ENCODE assay signal across 8 cellular contexts in the genomic region with DNA sequence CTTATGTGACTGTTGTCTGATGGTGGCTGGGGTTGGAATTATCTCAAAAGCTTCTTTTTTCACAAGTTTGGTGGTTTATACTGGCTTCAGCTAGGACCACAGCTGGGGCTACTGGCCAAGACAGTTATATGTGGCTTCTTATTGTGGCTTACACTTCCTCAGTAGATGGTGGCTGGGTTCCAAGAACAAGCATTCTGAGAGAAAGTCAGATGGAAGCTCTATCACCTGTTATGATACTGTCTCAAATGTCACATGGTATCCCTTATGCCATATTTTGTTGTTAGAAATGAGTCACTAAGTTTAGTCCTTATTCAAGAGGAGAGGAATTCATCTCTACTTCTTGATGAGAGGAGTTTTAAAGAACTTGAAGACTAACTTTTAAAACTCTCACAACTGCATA.
A peak's percentile ranks its signal among the peaks of the same experiment; 100 is the strongest.
DNase-seq lines count a peak whose midpoint lies in the region; ATAC-seq lines count a peak whose summit lies in the region.

No MANE protein-coding gene starts in this region.

- H3K9me3 Mint-ChIP-seq in activated T-cell treated with anti-CD3 and anti-CD28 coated beads, Interleukin-2, amount 50 U/mL, for 24 hours = no peaks in the 10 kb centered on the region

- H3K36me3 Mint-ChIP-seq in activated T-cell treated with anti-CD3 and anti-CD28 coated beads, Interleukin-2, amount 50 U/mL, for 24 hours (ENCODE audit: low read depth) = peaks cover 40% of the 10 kb centered on the region

- H3K4me1 Mint-ChIP-seq in activated T-cell treated with anti-CD3 and anti-CD28 coated beads, Interleukin-2, amount 50 U/mL, for 24 hours (ENCODE audit: low read depth) = peaks cover 35% of the 10 kb centered on the region

- no peaks in the 10 kb centered on the region for H3K27me3 Mint-ChIP-seq in activated T-cell treated with anti-CD3 and anti-CD28 coated beads, Interleukin-2, amount 50 U/mL, for 24 hours

- H3K4me3 Mint-ChIP-seq in activated T-cell treated with anti-CD3 and anti-CD28 coated beads, Interleukin-2, amount 50 U/mL, for 24 hours = peak overlapping the region; percentile 44

- H3K27ac Mint-ChIP-seq in activated T-cell treated with anti-CD3 and anti-CD28 coated beads, Interleukin-2, amount 50 U/mL, for 24 hours = peak overlapping the region; percentile 78

- peak; percentile 97 for ATAC-seq in HG02870 (IDR thresholded peaks at IDR 0.05; ENCODE audit: unreplicated experiment)

- no peak for DNase-seq in activated T-cell treated with anti-CD3 and anti-CD28 coated beads, Interleukin-2, amount 50 U/mL, for 24 hours
- DNase-seq in activated T-cell treated with anti-CD3 and anti-CD28 coated beads, Interleukin-2, amount 50 U/mL, for 1 hour = no peak
- DNase-seq in OCI-M1 (lab: John Stamatoyannopoulos, UW) (peak; percentile 96), non-pigmented ciliary epithelial cell (ENCODE audit: low read depth) (peak; percentile 80), DMS153 (lab: John Stamatoyannopoulos, UW) (no peak), NCI-H524 (lab: John Stamatoyannopoulos, UW) (no peak)
- DNase-seq in effector CD4-positive, alpha-beta T cell = no peak

Comparison
In these comparisons a context has a peak if more than half of its experiments do, and no peak if none do; other contexts are left out.
1. DNase-seq: peak in OCI-M1 (single experiment) and non-pigmented ciliary epithelial cell (single experiment); none in activated T-cell treated with anti-CD3 and anti-CD28 coated beads, Interleukin-2, amount 50 U/mL, for 24 hours (single experiment), activated T-cell treated with anti-CD3 and anti-CD28 coated beads, Interleukin-2, amount 50 U/mL, for 1 hour (single experiment), effector CD4-positive, alpha-beta T cell (single experiment), DMS153 (single experiment) and NCI-H524 (0 of 2).